Comparison of ENCODE assay signal across 8 cellular contexts in genomic region chr13:33285420-33286124, GRCh38. TPM values are rescaled to one million over a fixed set of nuclear protein-coding genes. Genes with fewer than 3 reads are reported as not detected.
DNase-seq lines count a peak whose midpoint lies in the region; ATAC-seq, FAIRE-seq and TF ChIP-seq lines count a peak whose summit lies in the region.

Gene STARD13, minus strand, starts transcription at chr13:33285755. Its CDS starts 117 bp downstream, at chr13:33285638.

- H3K27me3 Mint-ChIP-seq in brain, result peaks cover 5% of the 10 kb centered on the region

- H3K4me3 Mint-ChIP-seq in brain, result peak within 1 kb of the TSS; percentile 81 to 91 (median 88)

- peak; percentile 80 for FAIRE-seq in GM18507 (lab: Jason Lieb, UNC)

- intact Hi-C loops in posterior vena cava (cut with DNase I), result loop anchor here in 1 of 2 donors (10.0 kb wide), 1 partner anchor 51 kb away; no protein-coding TSS in a partner anchor

- DNase-seq in Ammon's horn (ENCODE audit: low spot score) (peak; percentile 93), GM18507 (ENCODE audit: extremely low spot score, insufficient read length, low read depth) (peak; percentile 18), NCI-H774 (lab: John Stamatoyannopoulos, UW) (peak; percentile 23), hypothalamus (lab: John Stamatoyannopoulos, UW) (peak; percentile 38 to 96 (median 86)), posterior vena cava (ENCODE audit: low spot score) (peak; percentile 96)

- peaks cover 52% of the 10 kb centered on the region for H3K4me1 Mint-ChIP-seq in brain

- ATAC-seq in HG02973 (IDR thresholded peaks at IDR 0.05; ENCODE audit: unreplicated experiment), result peak; percentile 72
- no peak for ATAC-seq in GM18861 (IDR thresholded peaks at IDR 0.05; ENCODE audit: unreplicated experiment)

- H3K9me3 Mint-ChIP-seq in brain, result no peaks in the 10 kb centered on the region

- H3K36me3 Mint-ChIP-seq in brain, result no peaks in the 10 kb centered on the region

- peak within 1 kb of the TSS; percentile 68 to 98 (median 94) for H3K27ac Mint-ChIP-seq in brain

- peak; percentile 33 to 40 for TF ChIP-seq CTCF in brain (conservative IDR thresholded peaks at IDR 0.05)

RNA-seq across cellular contexts. Expression of gene STARD13, which starts in this region (rescaled TPM):
- polyA plus RNA-seq in brain (ENCODE audit: insufficient read depth, low read depth, low replicate concordance), result 3.2 TPM
- 10 to 100 TPM; 34.2 to 36.0 TPM for total RNA-seq in posterior vena cava

Comparison
In these comparisons a context has a peak if more than half of its experiments do, and no peak if none do; other contexts are left out.
1. DNase-seq: peak in every context shown above with its lines; median percentile 96 in posterior vena cava; 93 in Ammon's horn; 86 in hypothalamus; 23 in NCI-H774; 18 in GM18507.